Comparison of ENCODE assay signal across 12 cellular contexts in genomic region chr3:56291244-56291680, GRCh38.
DNase-seq lines count a peak whose midpoint lies in the region; FAIRE-seq and TF ChIP-seq lines count a peak whose summit lies in the region.
"Had no signal": no experiment of that assay in that cellular context is flagged by ENCODE, and none has a peak within 500 bp of the region (broad histone marks: within the 10 kb centered on the region; RNA-seq: fewer than 3 reads in every experiment).

No MANE protein-coding gene starts in this region.

- no TSS peak for BruUV-seq in endothelial cell of umbilical vein (replicated peaks; lab: Mats Ljungman, UMichigan)

- POLR2A ChIA-PET in endothelial cell of umbilical vein (lab: Charles Lee), result interaction anchor here (0.9 kb wide), 1 partner anchor 11 kb away, joined by 3 read pairs; no protein-coding TSS in a partner anchor

- peak; percentile 7 for DNase-seq in stimulated activated CD4-positive, alpha-beta T cell treated with anti-CD3 and anti-CD28 coated beads, Interleukin-1b, Interleukin-23, amount 100 ng/mL, for 48 hours
- DNase-seq in stimulated activated CD4-positive, alpha-beta T cell treated with anti-CD3 and anti-CD28 coated beads, Interleukin-2, amount 100 ng/mL, for 48 hours, result no peak
- DNase-seq in MG63 (peak; percentile 65), endothelial cell of umbilical vein (ENCODE audit: low read depth, low spot score) (peak; percentile 98), NCI-H1694 treated with DMSO at 0.1 percent for 48 hours (lab: John Stamatoyannopoulos, UW) (no peak), esophagus squamous epithelium (lab: John Stamatoyannopoulos, UW) (no peak), Peyer's patch (no peak), iPS-NIHi7 (ENCODE audit: extremely low spot score) (no peak)
- DNase-seq: caudate nucleus, mesenchymal stem cell, NCI-H510A, upper lobe of left lung had no signal

- H3K27ac ChIP-seq in endothelial cell of umbilical vein (ENCODE audit: insufficient read depth, low read depth, low read length), result peak overlapping the region; percentile 90
- no peak overlapping the region for H3K27ac ChIP-seq in esophagus squamous epithelium
- no peak overlapping the region for H3K27ac ChIP-seq in Peyer's patch
- H3K27ac ChIP-seq: upper lobe of left lung had no signal

- no peak overlapping the region for H2AFZ ChIP-seq in endothelial cell of umbilical vein (ENCODE audit: low read depth, low read length)

- peak; percentile 98 for FAIRE-seq in endothelial cell of umbilical vein (lab: Jason Lieb, UNC)

- H3K9me3 ChIP-seq in MG63, result no peaks in the 10 kb centered on the region
- no peaks in the 10 kb centered on the region for H3K9me3 ChIP-seq in endothelial cell of umbilical vein (replicated peaks; ENCODE audit: control insufficient read depth, insufficient read depth, low read length)
- H3K9me3 ChIP-seq in esophagus squamous epithelium, result no peaks in the 10 kb centered on the region
- no peaks in the 10 kb centered on the region for H3K9me3 ChIP-seq in Peyer's patch
- H3K9me3 ChIP-seq: upper lobe of left lung had no signal

- H3K27me3 ChIP-seq in MG63 (no peaks in the 10 kb centered on the region; the same call in 1 of the 2 replicates), endothelial cell of umbilical vein (ENCODE audit: control insufficient read depth in 2 of 2, insufficient read depth in 2 of 2, low read length in 2 of 2) (no peaks in the 10 kb centered on the region), esophagus squamous epithelium (peaks cover 0 to 4% (median 0%) of the 10 kb centered on the region in 4 donors), Peyer's patch (no peaks in the 10 kb centered on the region)
- H3K27me3 ChIP-seq: upper lobe of left lung had no signal

- no peaks in the 10 kb centered on the region for H3K79me2 ChIP-seq in endothelial cell of umbilical vein (ENCODE audit: control insufficient read depth, insufficient read depth, low read length)

- TF ChIP-seq CTCF in endothelial cell of umbilical vein (IDR thresholded peaks at IDR 0.05; ENCODE audit: extremely low read depth in 1 of 2, insufficient read depth in 1 of 2, low read depth in 1 of 2, low read length in 2 of 2) (no peak), esophagus squamous epithelium (IDR thresholded peaks at IDR 0.05) (no peak), Peyer's patch (IDR thresholded peaks at IDR 0.05) (no peak)

- TF ChIP-seq POLR2A in endothelial cell of umbilical vein (IDR thresholded peaks at IDR 0.05; ENCODE audit: low read depth, low read length), result no peak
- no peak for TF ChIP-seq POLR2A in esophagus squamous epithelium (IDR thresholded peaks at IDR 0.05)
- no peak for TF ChIP-seq POLR2A in Peyer's patch (IDR thresholded peaks at IDR 0.05)

- dilution Hi-C loops in endothelial cell of umbilical vein (cut with MboI; ENCODE audit: extremely low pct_ligation_motif_present, low sequenced_read_pairs), result no loop called here

- CTCF ChIA-PET in endothelial cell of umbilical vein (lab: Charles Lee), result interaction anchor here (0.6 to 5.9 kb wide), 9 partner anchors 11 to 804 kb away, joined by 3 to 40 read pairs (median 5); partner anchors contain the start of gene WNT5A

- H3K4me3 ChIP-seq in MG63 (no peak overlapping the region), endothelial cell of umbilical vein (replicated peaks in 1 of 3; ENCODE audit: insufficient read depth in 1 of 3, low read depth in 1 of 3, low read length in 3 of 3) (no peak overlapping the region), esophagus squamous epithelium (no peak overlapping the region), Peyer's patch (no peak overlapping the region)
- H3K4me3 ChIP-seq: upper lobe of left lung had no signal

- intact Hi-C loops in endothelial cell of umbilical vein (cut with micrococcal nuclease), result loop anchor here (1.0 to 2.0 kb wide), 3 partner anchors 9 to 398 kb away; no protein-coding TSS in a partner anchor
- intact Hi-C loops in esophagus squamous epithelium (cut with DNase I), result no loop called here

- no peaks in the 10 kb centered on the region for H4K20me1 ChIP-seq in endothelial cell of umbilical vein (replicated peaks; ENCODE audit: control insufficient read depth, extremely low read depth, insufficient read depth, low read length)

- 42 to 53% methylated on average over 3 of the region's 3 CpGs for WGBS in esophagus squamous epithelium, 2 donors

- H3K9ac ChIP-seq in endothelial cell of umbilical vein (replicated peaks; ENCODE audit: extremely low read depth, insufficient read depth, low read length), result peak overlapping the region; percentile 67

- H3K4me2 ChIP-seq in endothelial cell of umbilical vein (ENCODE audit: insufficient read depth, low read length), result peak overlapping the region; percentile 81

- no peaks in the 10 kb centered on the region for H3K9me1 ChIP-seq in endothelial cell of umbilical vein (replicated peaks; ENCODE audit: control insufficient read depth, extremely low read depth, insufficient read depth, low read length)

- H3K36me3 ChIP-seq in MG63 (no peaks in the 10 kb centered on the region), endothelial cell of umbilical vein (ENCODE audit: control insufficient read depth in 2 of 2, extremely low read depth in 1 of 2, insufficient read depth in 2 of 2, low read length in 2 of 2) (no peaks in the 10 kb centered on the region), esophagus squamous epithelium (no peaks in the 10 kb centered on the region), Peyer's patch (no peaks in the 10 kb centered on the region)
- H3K36me3 ChIP-seq: upper lobe of left lung had no signal

- H3K4me1 ChIP-seq in endothelial cell of umbilical vein (ENCODE audit: control insufficient read depth, extremely low read depth, insufficient read depth, low read length) (peaks cover 24% of the 10 kb centered on the region), esophagus squamous epithelium (no peaks in the 10 kb centered on the region), Peyer's patch (no peaks in the 10 kb centered on the region)
- H3K4me1 ChIP-seq: upper lobe of left lung had no signal

TF ChIP-seq in endothelial cell of umbilical vein, 7 proteins besides CTCF, POLR2A, EP300 and RAD21:
- TF ChIP-seq GATA2 (IDR thresholded peaks at IDR 0.05; ENCODE audit: insufficient read depth, insufficient read length, low read depth, low read length), result peak; percentile 86
- TF ChIP-seq EZH2 (IDR thresholded peaks at IDR 0.05; ENCODE audit: borderline replicate concordance, low read depth, low read length, severe bottlenecking), result no peak
- TF ChIP-seq JUN (IDR thresholded peaks at IDR 0.05; ENCODE audit: borderline replicate concordance, insufficient read depth, insufficient read length, low read depth), result peak; percentile 72
- peak; percentile 81 for TF ChIP-seq FOS (IDR thresholded peaks at IDR 0.05; ENCODE audit: borderline replicate concordance, insufficient read depth, low read length)
- TF ChIP-seq MAX (IDR thresholded peaks at IDR 0.05; ENCODE audit: insufficient read depth, insufficient read length), result no peak
- TF ChIP-seq MYC (IDR thresholded peaks at IDR 0.05; ENCODE audit: low read depth, low read length), result no peak
- TF ChIP-seq POLR2AphosphoS5 (IDR thresholded peaks at IDR 0.05; ENCODE audit: insufficient read depth, low read depth, low read length), result peak; percentile 67

Comparison
In these comparisons a context has a peak if more than half of its experiments do, and no peak if none do; other contexts are left out.
1. DNase-seq: peak in stimulated activated CD4-positive, alpha-beta T cell treated with anti-CD3 and anti-CD28 coated beads, Interleukin-1b, Interleukin-23, amount 100 ng/mL, for 48 hours (single experiment), MG63 (single experiment) and endothelial cell of umbilical vein (single experiment); none in stimulated activated CD4-positive, alpha-beta T cell treated with anti-CD3 and anti-CD28 coated beads, Interleukin-2, amount 100 ng/mL, for 48 hours (0 of 2), NCI-H1694 treated with DMSO at 0.1 percent for 48 hours (single experiment), esophagus squamous epithelium (single experiment), Peyer's patch (0 of 3) and iPS-NIHi7 (single experiment).